Comparison of ENCODE assay signal across 12 cellular contexts in the genomic region with DNA sequence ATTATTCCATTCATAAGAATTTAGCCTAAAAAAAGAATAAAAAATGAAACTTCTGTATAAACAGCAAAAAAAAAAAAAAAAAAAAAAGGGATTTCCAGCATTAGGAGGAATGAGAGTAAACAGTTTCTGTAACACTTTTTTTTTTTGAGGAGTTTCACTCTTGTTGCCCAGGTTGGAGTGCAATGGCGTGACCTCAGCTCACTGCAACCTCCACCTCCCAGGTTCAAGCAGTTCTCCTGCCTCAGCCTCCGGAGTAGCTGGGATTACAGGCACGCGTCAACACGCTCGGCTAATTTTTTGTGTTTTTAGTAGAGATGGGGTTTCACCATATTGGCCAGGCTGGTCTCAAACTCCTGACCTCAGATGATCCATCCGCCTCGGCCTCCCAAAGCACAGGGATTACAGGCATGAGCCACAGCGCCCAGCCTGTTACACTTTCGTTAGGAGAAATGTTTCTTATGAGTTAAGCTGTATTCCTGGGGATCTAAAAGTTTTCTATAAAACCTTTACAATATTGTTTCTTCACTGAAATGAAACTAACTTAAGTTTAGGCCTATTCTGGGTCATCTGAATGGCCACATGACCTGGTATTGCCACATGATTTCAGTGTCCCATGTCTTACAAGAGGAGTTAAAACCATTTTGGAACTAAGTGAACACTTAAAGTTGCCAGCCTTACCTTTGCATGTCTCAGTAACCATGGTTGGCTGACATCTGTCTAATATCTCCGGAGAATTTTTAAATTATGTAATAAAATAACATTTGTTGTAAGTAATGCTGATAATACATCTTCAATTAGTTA. TPM values are rescaled to one million over a fixed set of nuclear protein-coding genes. Genes with fewer than 3 reads are reported as not detected.
DNase-seq lines count a peak whose midpoint lies in the region; ATAC-seq and TF ChIP-seq lines count a peak whose summit lies in the region.
"Had no signal": no experiment of that assay in that cellular context is flagged by ENCODE, and none has a peak within 500 bp of the region (broad histone marks: within the 10 kb centered on the region; RNA-seq: fewer than 3 reads in every experiment).

No MANE protein-coding gene starts in this region.

- no peak for TF ChIP-seq POLR2A in adrenal gland (IDR thresholded peaks at IDR 0.05)
- TF ChIP-seq POLR2A in right lobe of liver (IDR thresholded peaks at IDR 0.05) = no peak

- WGBS in heart right ventricle, 2 donors = 93 to 96% methylated on average over 11 of the region's 11 CpGs
- WGBS in adrenal gland, 4 donors = 86 to 91% (median 89%) methylated on average over 9 to 11 of the region's 11 CpGs
- 94% methylated on average over 10 of the region's 11 CpGs for WGBS in right lobe of liver (ENCODE audit: insufficient coverage, low coverage, low lambda C conversion rate, missing lambda C conversion rate)

- TF ChIP-seq CTCF in heart right ventricle (IDR thresholded peaks at IDR 0.05) (no peak), adrenal gland (IDR thresholded peaks at IDR 0.05) (no peak), right lobe of liver (IDR thresholded peaks at IDR 0.05) (no peak), upper lobe of right lung (IDR thresholded peaks at IDR 0.05) (no peak)

- H3K27ac ChIP-seq in heart right ventricle (peak overlapping the region in 8 of 10 donors; percentile 48 to 81 (median 73)), adrenal gland (peak overlapping the region in 4 of 5 donors; percentile 28 to 45 (median 42)), right lobe of liver (peak overlapping the region in 2 of 3 donors; percentile 19 to 21), upper lobe of right lung (no peak overlapping the region)

- no peaks in the 10 kb centered on the region for H3K27me3 ChIP-seq in heart right ventricle
- no peaks in the 10 kb centered on the region for H3K27me3 ChIP-seq in adrenal gland
- no peaks in the 10 kb centered on the region for H3K27me3 ChIP-seq in right lobe of liver
- H3K27me3 ChIP-seq in upper lobe of right lung = no peaks in the 10 kb centered on the region
- H3K27me3 ChIP-seq: Peyer's patch had no signal

- H3K4me3 ChIP-seq in heart right ventricle = no peak overlapping the region
- H3K4me3 ChIP-seq in adrenal gland = no peak overlapping the region
- no peak overlapping the region for H3K4me3 ChIP-seq in right lobe of liver
- H3K4me3 ChIP-seq in upper lobe of right lung = no peak overlapping the region
- H3K4me3 ChIP-seq: Peyer's patch had no signal

- ATAC-seq in heart right ventricle = no peak
- ATAC-seq in Right ventricle myocardium superior (ENCODE audit: poor library complexity) = no peak
- ATAC-seq in right lobe of liver = peak in 2 of 4 donors; percentile 20 to 30
- peak; percentile 59 for ATAC-seq in upper lobe of right lung

- DNase-seq in heart right ventricle (no peak), Right ventricle myocardium superior (no peak), adrenal gland (peak in 1 of 7 donors; percentile 33), right lobe of liver (no peak), upper lobe of right lung (no peak), NCI-H1417 (lab: John Stamatoyannopoulos, UW) (no peak), DMS153 (lab: John Stamatoyannopoulos, UW) (no peak), NCI-H69 (lab: John Stamatoyannopoulos, UW) (no peak)
- DNase-seq: activated CD4-positive, alpha-beta T cell treated with anti-CD3 and anti-CD28 coated beads for 1 hour; NCI-H2107; Peyer's patch; stimulated activated CD4-positive, alpha-beta T cell treated with anti-CD3 and anti-CD28 coated beads, Interleukin-12 subunit alpha, Interleukin-12 subunit beta, amount 100 ng/mL, for 4 hours had no signal

- peaks cover 6 to 91% (median 57%) of the 10 kb centered on the region in 9 donors for H3K4me1 ChIP-seq in heart right ventricle
- peaks cover 22 to 39% of the 10 kb centered on the region in 2 donors for H3K4me1 ChIP-seq in adrenal gland (replicated peaks in 1 of 2)
- H3K4me1 ChIP-seq in right lobe of liver = peaks cover 0 to 35% (median 13%) of the 10 kb centered on the region in 4 donors
- H3K4me1 ChIP-seq in upper lobe of right lung = peaks cover 26% of the 10 kb centered on the region

- H3K36me3 ChIP-seq in heart right ventricle = peaks cover 0 to 9% (median 0%) of the 10 kb centered on the region in 9 donors
- H3K36me3 ChIP-seq in adrenal gland (replicated peaks in 1 of 2) = no peaks in the 10 kb centered on the region
- no peaks in the 10 kb centered on the region for H3K36me3 ChIP-seq in right lobe of liver
- H3K36me3 ChIP-seq in upper lobe of right lung = no peaks in the 10 kb centered on the region
- H3K36me3 ChIP-seq: Peyer's patch had no signal

- intact Hi-C loops in heart right ventricle (cut with DNase I) = loop anchor here in 2 of 10 donors (5.0 to 10.0 kb wide), 2 partner anchors 41 to 48 kb away; no protein-coding TSS in a partner anchor
- intact Hi-C loops in Right ventricle myocardium superior (cut with DNase I) = no loop called here
- intact Hi-C loops in adrenal gland (cut with DNase I) = no loop called here
- intact Hi-C loops in right lobe of liver (cut with DNase I) = no loop called here
- intact Hi-C loops in upper lobe of right lung (cut with DNase I) = no loop called here

- H3K9me3 ChIP-seq in heart right ventricle (no peaks in the 10 kb centered on the region), adrenal gland (replicated peaks in 1 of 3) (no peaks in the 10 kb centered on the region), right lobe of liver (no peaks in the 10 kb centered on the region), upper lobe of right lung (no peaks in the 10 kb centered on the region)
- H3K9me3 ChIP-seq: Peyer's patch had no signal

RNA-seq across cellular contexts. Expression of gene SMAD2, which starts 17.5 kb away (rescaled TPM):
- total RNA-seq in heart right ventricle = 100 to 1,000 TPM in 4 of 10 donors, 10 to 100 TPM in 6; 76.2 to 118 (median 95.0) TPM
- 10 to 100 TPM; 11.6 to 26.4 TPM for polyA plus RNA-seq in heart right ventricle
- 68.1 TPM for total RNA-seq in Right ventricle myocardium superior
- total RNA-seq in adrenal gland = 100 to 1,000 TPM in 7 of 8 donors, 10 to 100 TPM in 1; 73.8 to 270 (median 145) TPM
- polyA plus RNA-seq in adrenal gland = 100 to 1,000 TPM in 1 of 3 donors, 10 to 100 TPM in 2; 20.9 to 163 (median 22.8) TPM
- 10 to 100 TPM; 31.2 to 46.1 (median 36.0) TPM for total RNA-seq in right lobe of liver
- 160 TPM for total RNA-seq in upper lobe of right lung
